Comparison of ENCODE assay signal across 1 cellular context in genomic region chr1:45913183-45913924, GRCh38.
A peak's percentile ranks its signal among the peaks of the same experiment; 100 is the strongest.
TF ChIP-seq lines count a peak whose summit lies in the region.

No MANE protein-coding gene starts in this region.

TF ChIP-seq in SK-N-SH, 30 proteins besides CTCF, POLR2A, EP300 and RAD21 (continued from another document):
- TF ChIP-seq, protein P1, sequence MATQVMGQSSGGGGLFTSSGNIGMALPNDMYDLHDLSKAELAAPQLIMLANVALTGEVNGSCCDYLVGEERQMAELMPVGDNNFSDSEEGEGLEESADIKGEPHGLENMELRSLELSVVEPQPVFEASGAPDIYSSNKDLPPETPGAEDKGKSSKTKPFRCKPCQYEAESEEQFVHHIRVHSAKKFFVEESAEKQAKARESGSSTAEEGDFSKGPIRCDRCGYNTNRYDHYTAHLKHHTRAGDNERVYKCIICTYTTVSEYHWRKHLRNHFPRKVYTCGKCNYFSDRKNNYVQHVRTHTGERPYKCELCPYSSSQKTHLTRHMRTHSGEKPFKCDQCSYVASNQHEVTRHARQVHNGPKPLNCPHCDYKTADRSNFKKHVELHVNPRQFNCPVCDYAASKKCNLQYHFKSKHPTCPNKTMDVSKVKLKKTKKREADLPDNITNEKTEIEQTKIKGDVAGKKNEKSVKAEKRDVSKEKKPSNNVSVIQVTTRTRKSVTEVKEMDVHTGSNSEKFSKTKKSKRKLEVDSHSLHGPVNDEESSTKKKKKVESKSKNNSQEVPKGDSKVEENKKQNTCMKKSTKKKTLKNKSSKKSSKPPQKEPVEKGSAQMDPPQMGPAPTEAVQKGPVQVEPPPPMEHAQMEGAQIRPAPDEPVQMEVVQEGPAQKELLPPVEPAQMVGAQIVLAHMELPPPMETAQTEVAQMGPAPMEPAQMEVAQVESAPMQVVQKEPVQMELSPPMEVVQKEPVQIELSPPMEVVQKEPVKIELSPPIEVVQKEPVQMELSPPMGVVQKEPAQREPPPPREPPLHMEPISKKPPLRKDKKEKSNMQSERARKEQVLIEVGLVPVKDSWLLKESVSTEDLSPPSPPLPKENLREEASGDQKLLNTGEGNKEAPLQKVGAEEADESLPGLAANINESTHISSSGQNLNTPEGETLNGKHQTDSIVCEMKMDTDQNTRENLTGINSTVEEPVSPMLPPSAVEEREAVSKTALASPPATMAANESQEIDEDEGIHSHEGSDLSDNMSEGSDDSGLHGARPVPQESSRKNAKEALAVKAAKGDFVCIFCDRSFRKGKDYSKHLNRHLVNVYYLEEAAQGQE (IDR thresholded peaks at IDR 0.05; ENCODE audit: low read depth, low read length), result no peak
- TF ChIP-seq FOXJ3 (CRISPR knock-in tag; IDR thresholded peaks at IDR 0.05) (peak; percentile 38; the same call in 1 of the 2 replicates), YY1 (IDR thresholded peaks at IDR 0.05; ENCODE audit: low read depth) (no peak), FOSL2 (IDR thresholded peaks at IDR 0.05; ENCODE audit: borderline replicate concordance, low read depth) (0 out of 2 replicates have a peak, but pooled peaks have one; percentile 35), JUND (IDR thresholded peaks at IDR 0.05) (no peak), CHD2 (IDR thresholded peaks at IDR 0.05; ENCODE audit: low read length, partially characterized antibody) (peak; percentile 70), SIN3A (IDR thresholded peaks at IDR 0.05; ENCODE audit: borderline replicate concordance, low read depth, low read length) (0 out of 2 replicates have a peak, but pooled peaks have one; percentile 27), NFIC (IDR thresholded peaks at IDR 0.05; ENCODE audit: borderline replicate concordance) (no peak), RFX5 (IDR thresholded peaks at IDR 0.05; ENCODE audit: low read length) (no peak; the same call in 1 of the 2 replicates), SMC3 (IDR thresholded peaks at IDR 0.05; ENCODE audit: low read depth, low read length) (no peak)
